In genomic region chr3:50207359-50208042, GRCh38 we compare ENCODE assay signal across 38 cellular contexts. TPM values are rescaled to one million over a fixed set of nuclear protein-coding genes. Genes with fewer than 3 reads are reported as not detected.
"Had no signal": no experiment of that assay in that cellular context is flagged by ENCODE, and none has a peak within 500 bp of the region (broad histone marks: within the 10 kb centered on the region; RNA-seq: fewer than 3 reads in every experiment).

No MANE protein-coding gene starts in this region.

- H3K27ac ChIP-seq: adrenal gland, VCaP had no signal

- H3K36me3 ChIP-seq: adrenal gland, MG63 had no signal

- H3K4me3 ChIP-seq: adrenal gland, MG63 had no signal

- H3K9me3 Mint-ChIP-seq: activated CD4-positive, alpha-beta T cell treated with anti-CD3 and anti-CD28 coated beads, Interleukin-2, amount 10 ng/mL, durations not matched to agents 24 days and 14 days; activated CD8-positive, alpha-beta T cell treated with anti-CD3 and anti-CD28 coated beads for 36 hours; activated naive CD4-positive, alpha-beta T cell treated with anti-CD3 and anti-CD28 coated beads for 36 hours; activated naive CD4-positive, alpha-beta T cell treated with anti-CD3 and anti-CD28 coated beads, Interleukin-2, amount 50 U/mL, for 72 hours; activated T-cell treated with anti-CD3 and anti-CD28 coated beads, Interleukin-2, amount 50 U/mL, for 4 hours; activated T-helper 1 cell treated with anti-CD3 and anti-CD28 coated beads, Interleukin-12 subunit alpha, Interleukin-12 subunit beta, Interleukin-2, Interleukin-4 antibody, amounts not matched to agents 30 ng/mL and 10 ng/mL and 1 ng/mL, durations not matched to agents 14 hours and 24 hours and 36 hours; brain; T-cell had no signal

- H3K27ac Mint-ChIP-seq: activated CD4-positive, alpha-beta T cell treated with anti-CD3 and anti-CD28 coated beads, Interleukin-2, amount 10 ng/mL, durations not matched to agents 24 days and 14 days; activated CD8-positive, alpha-beta T cell treated with anti-CD3 and anti-CD28 coated beads for 36 hours; activated naive CD4-positive, alpha-beta T cell treated with anti-CD3 and anti-CD28 coated beads for 36 hours; activated naive CD4-positive, alpha-beta T cell treated with anti-CD3 and anti-CD28 coated beads, Interleukin-2, amount 50 U/mL, for 72 hours; activated T-helper 1 cell treated with anti-CD3 and anti-CD28 coated beads, Interleukin-12 subunit alpha, Interleukin-12 subunit beta, Interleukin-2, Interleukin-4 antibody, amounts not matched to agents 30 ng/mL and 10 ng/mL and 1 ng/mL, durations not matched to agents 14 hours and 24 hours and 36 hours; T-cell had no signal

- H3K27me3 ChIP-seq: MG63 had no signal

- H3K9me3 ChIP-seq: adrenal gland, MG63 had no signal

- DNase-seq: activated CD4-positive, alpha-beta T cell treated with anti-CD3 and anti-CD28 coated beads, Interleukin-2, amount 10 ng/mL, durations not matched to agents 24 days and 14 days; activated CD4-positive, alpha-beta T cell treated with anti-CD3 and anti-CD28 coated beads, Interleukin-2, amount 50 U/mL, for 4 hours; activated CD4-positive, CD25-positive, alpha-beta regulatory T cell; activated CD8-positive, alpha-beta T cell treated with anti-CD3 and anti-CD28 coated beads for 36 hours; activated gamma-delta T cell treated with Interleukin-2 at 50 U/mL for 16 hours; activated naive CD4-positive, alpha-beta T cell treated with anti-CD3 and anti-CD28 coated beads for 36 hours; activated T-cell treated with anti-CD3 and anti-CD28 coated beads for 4 hours; activated T-cell treated with anti-CD3 and anti-CD28 coated beads, Interleukin-2, amount 50 U/mL, for 4 hours; adrenal gland; anterior cingulate cortex; central memory CD4-positive, alpha-beta T cell; Kasumi-1; KG1; MG63; NCI-H1048; NCI-H1105 treated with DMSO at 0.1 percent for 48 hours; NCI-H1436; NCI-H1694; NCI-H1930; NCI-H2081 treated with DMSO at 0.1 percent for 48 hours; NCI-H226; NCI-H524 treated with DMSO at 0.1 percent for 48 hours; RPMI8226; SIG-M5; T-cell; T-helper 2 cell; T-helper 9 cell had no signal

- H3K36me3 Mint-ChIP-seq: activated naive CD4-positive, alpha-beta T cell treated with anti-CD3 and anti-CD28 coated beads, Interleukin-2, amount 50 U/mL, for 72 hours; brain; T-cell had no signal

- H3K4me3 Mint-ChIP-seq: activated CD4-positive, alpha-beta T cell treated with anti-CD3 and anti-CD28 coated beads, Interleukin-2, amount 10 ng/mL, durations not matched to agents 24 days and 14 days; activated CD8-positive, alpha-beta T cell treated with anti-CD3 and anti-CD28 coated beads for 36 hours; activated naive CD4-positive, alpha-beta T cell treated with anti-CD3 and anti-CD28 coated beads for 36 hours; activated T-cell treated with anti-CD3 and anti-CD28 coated beads, Interleukin-2, amount 50 U/mL, for 4 hours; activated T-helper 1 cell treated with anti-CD3 and anti-CD28 coated beads, Interleukin-12 subunit alpha, Interleukin-12 subunit beta, Interleukin-2, Interleukin-4 antibody, amounts not matched to agents 30 ng/mL and 10 ng/mL and 1 ng/mL, durations not matched to agents 14 hours and 24 hours and 36 hours had no signal

- ATAC-seq: activated CD8-positive, alpha-beta T cell treated with anti-CD3 and anti-CD28 coated beads for 36 hours; activated naive CD4-positive, alpha-beta T cell treated with anti-CD3 and anti-CD28 coated beads, Interleukin-2, amount 50 U/mL, for 72 hours; activated T-cell treated with anti-CD3 and anti-CD28 coated beads, Interleukin-2, amount 50 U/mL, for 4 hours; Panc1; SK-N-SH treated with all-trans-retinoic acid at 6 μM for 48 hours; T-cell had no signal

RNA-seq across cellular contexts. Expression of gene SLC38A3, which starts 2.4 kb away (rescaled TPM):
- total RNA-seq: activated CD4-positive, alpha-beta T cell treated with anti-CD3 and anti-CD28 coated beads, Interleukin-2, amount 10 ng/mL, durations not matched to agents 24 days and 14 days; activated naive CD4-positive, alpha-beta T cell treated with anti-CD3 and anti-CD28 coated beads for 36 hours; activated naive CD4-positive, alpha-beta T cell treated with anti-CD3 and anti-CD28 coated beads, Interleukin-2, amount 50 U/mL, for 72 hours; activated T-helper 1 cell treated with anti-CD3 and anti-CD28 coated beads, Interleukin-12 subunit alpha, Interleukin-12 subunit beta, Interleukin-2, Interleukin-4 antibody, amounts not matched to agents 30 ng/mL and 10 ng/mL and 1 ng/mL, durations not matched to agents 14 hours and 24 hours and 36 hours; bronchial epithelial cell had no signal

RNA-seq across cellular contexts. Expression of gene GNAT1, which starts 16.1 kb away (rescaled TPM):
- total RNA-seq: activated CD4-positive, alpha-beta T cell treated with anti-CD3 and anti-CD28 coated beads, Interleukin-2, amount 10 ng/mL, durations not matched to agents 24 days and 14 days; activated CD8-positive, alpha-beta memory T cell treated with anti-CD3 and anti-CD28 coated beads for 36 hours; activated naive CD4-positive, alpha-beta T cell treated with anti-CD3 and anti-CD28 coated beads for 36 hours; activated naive CD4-positive, alpha-beta T cell treated with anti-CD3 and anti-CD28 coated beads, Interleukin-2, amount 50 U/mL, for 72 hours; activated T-cell treated with anti-CD3 and anti-CD28 coated beads, Interleukin-2, amount 50 U/mL, for 4 hours; activated T-helper 1 cell treated with anti-CD3 and anti-CD28 coated beads, Interleukin-12 subunit alpha, Interleukin-12 subunit beta, Interleukin-2, Interleukin-4 antibody, amounts not matched to agents 30 ng/mL and 10 ng/mL and 1 ng/mL, durations not matched to agents 14 hours and 24 hours and 36 hours; adrenal gland; bronchial epithelial cell; cerebellum; NCI-H460; SK-MEL-5 had no signal

RNA-seq across cellular contexts. Expression of gene SEMA3F, which starts 52.4 kb away (rescaled TPM):
- total RNA-seq: activated naive CD4-positive, alpha-beta T cell treated with anti-CD3 and anti-CD28 coated beads for 36 hours had no signal
